22 cellular contexts compared by ENCODE assay signal in the genomic region with DNA sequence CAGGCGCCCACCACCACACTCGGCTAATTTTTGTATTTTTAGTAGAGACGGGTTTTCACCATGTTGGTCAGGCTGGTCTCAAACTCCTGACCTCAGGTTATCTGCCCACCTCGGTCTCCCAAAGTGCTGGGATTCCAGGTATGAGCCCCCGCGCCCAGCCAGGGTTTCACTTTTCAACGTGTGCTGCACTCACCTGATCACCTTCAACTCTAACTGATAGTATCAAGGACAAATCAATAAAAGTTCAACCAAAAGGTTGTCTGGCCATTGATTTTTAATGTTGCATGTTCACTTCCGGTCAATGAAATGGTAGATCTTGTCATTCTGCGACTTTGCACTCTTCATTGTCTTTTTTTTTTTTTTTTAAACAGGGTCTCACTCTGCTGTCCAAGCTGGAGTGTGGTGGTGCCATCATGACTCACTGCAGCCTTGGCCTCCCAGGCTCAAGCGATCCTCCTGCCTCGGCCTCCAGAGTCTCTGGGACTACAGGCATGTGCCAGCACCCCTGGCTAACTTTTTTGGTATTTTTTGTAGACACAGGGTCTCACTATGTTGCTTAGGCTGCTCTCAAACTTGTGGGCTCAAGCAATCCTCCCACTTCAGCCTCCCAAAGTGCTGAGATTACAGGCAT. TPM values are rescaled to one million over a fixed set of nuclear protein-coding genes. Genes with fewer than 3 reads are reported as not detected.
DNase-seq lines count a peak whose midpoint lies in the region; ATAC-seq, FAIRE-seq and TF ChIP-seq lines count a peak whose summit lies in the region.
"Had no signal": no experiment of that assay in that cellular context is flagged by ENCODE, and none has a peak within 500 bp of the region (broad histone marks: within the 10 kb centered on the region; RNA-seq: fewer than 3 reads in every experiment).

No MANE protein-coding gene starts in this region.

- no peaks in the 10 kb centered on the region for H3K4me1 ChIP-seq in H9 (ENCODE audit: insufficient read depth, low read length)
- H3K4me1 ChIP-seq in K562 (replicated peaks in 1 of 2; ENCODE audit: control insufficient read depth in 2 of 2, insufficient read depth in 2 of 2, low read length in 2 of 2) = no peaks in the 10 kb centered on the region; a peak in 1 of 5 replicates
- peaks cover 0 to 41% (median 14%) of the 10 kb centered on the region in 4 donors for H3K4me1 ChIP-seq in right lobe of liver

- no peak for TF ChIP-seq RAD21 in K562 (CRISPR knock-in tag; conservative IDR thresholded peaks at IDR 0.05 in 1 of 2, IDR thresholded peaks at IDR 0.05 in 1 of 2)

- intact Hi-C loops in K562 (cut with micrococcal nuclease) (no loop called here), right lobe of liver (cut with DNase I) (no loop called here), left cardiac atrium (cut with DNase I) (no loop called here)

- no CpG with 5 or more reads among the region's 11 CpGs for WGBS in H9 (ENCODE audit: extremely low coverage, insufficient read length, low lambda C conversion rate)
- WGBS in K562 (ENCODE audit: insufficient coverage, low coverage, missing lambda C conversion rate) = 52% methylated on average over 9 of the region's 11 CpGs
- 50% methylated on average over 10 of the region's 11 CpGs for WGBS in right lobe of liver (ENCODE audit: insufficient coverage, low coverage, low lambda C conversion rate, missing lambda C conversion rate)

- no peaks in the 10 kb centered on the region for H3K4me1 Mint-ChIP-seq in H9
- H3K4me1 Mint-ChIP-seq: CD14-positive monocyte had no signal

- CTCF ChIA-PET in K562 (lab: Yijun Ruan, JAX; ENCODE audit: low intra/inter-chr PET ratio) = no interaction called here

- no peak overlapping the region for H4K5ac ChIP-seq in H9 (ENCODE audit: insufficient read length, low read depth, low read length)

- no peak overlapping the region for H3K56ac ChIP-seq in H9 (ENCODE audit: insufficient read length, low read depth, low read length)

- H2BK12ac ChIP-seq in H9 (ENCODE audit: insufficient read length, low read depth, low read length) = no peak overlapping the region

- H3K18ac ChIP-seq in H9 (ENCODE audit: insufficient read length, low read depth, low read length) = no peak overlapping the region

- TF ChIP-seq POLR2A in K562 (conservative IDR thresholded peaks at IDR 0.05) (no peak), right lobe of liver (IDR thresholded peaks at IDR 0.05) (no peak)

- no peak overlapping the region for H4K91ac ChIP-seq in H9 (ENCODE audit: insufficient read length, low read depth, low read length)

- in situ Hi-C loops in K562 (cut with MboI) = loop anchor here (10.0 to 25.0 kb wide), 2 partner anchors 508 to 656 kb away; partner anchors contain the start of gene PFDN4

- no peak overlapping the region for H3K23ac ChIP-seq in H9 (ENCODE audit: insufficient read length, low read depth, low read length)

- ATAC-seq in K562 = no peak
- peak; percentile 39 to 56 (median 45) for ATAC-seq in right lobe of liver
- ATAC-seq in left cardiac atrium = no peak
- no peak for ATAC-seq in HG03460 (IDR thresholded peaks at IDR 0.05; ENCODE audit: unreplicated experiment)
- ATAC-seq: HCT116 had no signal

- H3K4me2 ChIP-seq in H9 (ENCODE audit: insufficient read depth, insufficient read length, low read length) (no peak overlapping the region), K562 (ENCODE audit: insufficient read depth, low read length) (no peak overlapping the region)
- H3K4me2 ChIP-seq: A549 had no signal

- FAIRE-seq in K562 (lab: Jason Lieb, UNC) = no peak
- FAIRE-seq: A549, GM12892, GM18507, H54 had no signal

- H3K9me3 ChIP-seq in H9 (ENCODE audit: control insufficient read depth, low read depth, low read length) = no peaks in the 10 kb centered on the region
- no peaks in the 10 kb centered on the region for H3K9me3 ChIP-seq in K562 (replicated peaks; ENCODE audit: control insufficient read depth, insufficient read depth, low read depth, low read length)
- no peaks in the 10 kb centered on the region for H3K9me3 ChIP-seq in right lobe of liver
- H3K9me3 ChIP-seq: A549 had no signal

- H3K27me3 ChIP-seq in H9 (ENCODE audit: insufficient read depth, low read length) (no peaks in the 10 kb centered on the region), K562 (ENCODE audit: control insufficient read depth in 2 of 2, insufficient read depth in 2 of 2, low read length in 2 of 2) (no peaks in the 10 kb centered on the region), right lobe of liver (no peaks in the 10 kb centered on the region)

- no peak overlapping the region for H3T11ph ChIP-seq in H9 (ENCODE audit: low read length)

- H2BK20ac ChIP-seq in H9 (ENCODE audit: low read depth, low read length, poor library complexity, severe bottlenecking) = no peak overlapping the region

- peak overlapping the region in 2 of 3 experiments; percentile 24 to 27; a peak in 1 of 7 replicates for H3K27ac Mint-ChIP-seq in H9
- H3K27ac Mint-ChIP-seq: HFFc6 had no signal

- no peaks in the 10 kb centered on the region for H3K27me3 Mint-ChIP-seq in H9 (ENCODE audit: low read depth)
- H3K27me3 Mint-ChIP-seq: CD4-positive, alpha-beta memory T cell had no signal

- TF ChIP-seq EP300 in K562 (IDR thresholded peaks at IDR 0.05; ENCODE audit: low read length) = no peak

- H3K23me2 ChIP-seq in H9 (ENCODE audit: insufficient read length, low read depth, low read length, poor library complexity, severe bottlenecking) = no peaks in the 10 kb centered on the region

- no peaks in the 10 kb centered on the region for H3K79me1 ChIP-seq in H9 (ENCODE audit: insufficient read depth, low read depth, low read length, poor library complexity, severe bottlenecking)

- no TSS peak for BruUV-seq in K562 (replicated peaks; lab: Mats Ljungman, UMichigan)

- no peak overlapping the region for H2AFZ ChIP-seq in H9 (ENCODE audit: low read length)
- H2AFZ ChIP-seq in K562 (ENCODE audit: low read depth, low read length) = no peak overlapping the region
- H2AFZ ChIP-seq: GM23248 had no signal

- no peak overlapping the region for H2BK15ac ChIP-seq in H9 (ENCODE audit: low read depth, low read length)

- H3K27ac ChIP-seq in H9 (ENCODE audit: insufficient read length, low read depth, low read length) (no peak overlapping the region), K562 (ENCODE audit: extremely low read depth, low read depth, low read length) (no peak overlapping the region), right lobe of liver (peak overlapping the region in 2 of 3 donors; percentile 69 to 76)
- H3K27ac ChIP-seq: 22Rv1, A549, GM23248 had no signal

- no peak overlapping the region for H3K4me3 ChIP-seq in K562
- peak overlapping the region in 1 of 3 donors; percentile 21 for H3K4me3 ChIP-seq in right lobe of liver
- H3K4me3 ChIP-seq: A549, GM23248 had no signal

- no peak overlapping the region for H2BK120ac ChIP-seq in H9 (ENCODE audit: low read depth, low read length, poor library complexity, severe bottlenecking)

- H3K9me3 Mint-ChIP-seq in H9 = no peaks in the 10 kb centered on the region
- H3K9me3 Mint-ChIP-seq: CD4-positive, alpha-beta memory T cell; HFFc6 had no signal

- H3K9me1 ChIP-seq in K562 (ENCODE audit: control insufficient read depth, insufficient read depth, low read length) = no peaks in the 10 kb centered on the region

- H2AK5ac ChIP-seq in H9 (ENCODE audit: insufficient read length, low read length) = no peak overlapping the region

- no peaks in the 10 kb centered on the region for H4K20me1 ChIP-seq in H9 (ENCODE audit: control insufficient read depth, insufficient read depth, insufficient read length)
- H4K20me1 ChIP-seq in K562 (replicated peaks; ENCODE audit: control insufficient read depth, insufficient read depth, low read length) = no peaks in the 10 kb centered on the region

- H3K14ac ChIP-seq in H9 (ENCODE audit: insufficient read depth, low read length) = no peak overlapping the region

- no peak overlapping the region for H3K4ac ChIP-seq in H9 (ENCODE audit: low read depth, low read length)

- H3K36me3 ChIP-seq in K562 (ENCODE audit: control insufficient read depth, insufficient read depth, low read length) = no peaks in the 10 kb centered on the region
- H3K36me3 ChIP-seq in right lobe of liver = no peaks in the 10 kb centered on the region

- H4K8ac ChIP-seq in H9 (replicated peaks; ENCODE audit: insufficient read length, low read depth, low read length) = no peak overlapping the region

- H3K4me3 Mint-ChIP-seq in H9 = no peak overlapping the region
- H3K4me3 Mint-ChIP-seq: CD14-positive monocyte; CD4-positive, alpha-beta memory T cell; HFFc6 had no signal

- TF ChIP-seq CTCF in H9 (conservative IDR thresholded peaks at IDR 0.05) = no peak
- no peak for TF ChIP-seq CTCF in K562 (IDR thresholded peaks at IDR 0.05 in 2 of 3, conservative IDR thresholded peaks at IDR 0.05 in 1 of 3; ENCODE audit: insufficient read depth in 2 of 3, low read depth in 1 of 3, low read length in 3 of 3)
- no peak for TF ChIP-seq CTCF in right lobe of liver (IDR thresholded peaks at IDR 0.05)

- no peak overlapping the region for H3K9ac ChIP-seq in H9 (ENCODE audit: extremely low read depth, insufficient read length, low read length)
- no peak overlapping the region for H3K9ac ChIP-seq in K562 (ENCODE audit: insufficient read depth in 1 of 2, low read depth in 2 of 2, low read length in 2 of 2)
- H3K9ac ChIP-seq: GM23248 had no signal

- H3K79me2 ChIP-seq in H9 (ENCODE audit: insufficient read depth, low read length) (no peaks in the 10 kb centered on the region), K562 (ENCODE audit: control insufficient read depth, insufficient read depth, low read length) (no peaks in the 10 kb centered on the region)

- POLR2A ChIA-PET in K562 (lab: Yijun Ruan, JAX) = interaction anchor here (0.6 to 1.1 kb wide), 2 partner anchors 11 to 509 kb away, joined by 3 to 4 read pairs; no protein-coding TSS in a partner anchor

- peak; percentile 47 for DNase-seq in activated effector memory CD4-positive, alpha-beta T cell treated with anti-CD3 and anti-CD28 coated beads, Interleukin-2, amount 50 U/mL, for 16 hours
- DNase-seq in activated effector memory CD4-positive, alpha-beta T cell treated with Interleukin-2 at 50 U/mL for 16 hours = no peak
- DNase-seq in H9 (no peak), K562 (ENCODE audit: extremely low read depth in 1 of 4, low spot score in 3 of 4) (no peak), right lobe of liver (no peak), left cardiac atrium (no peak), NCI-H1436 treated with DMSO at 0.1 percent for 48 hours (lab: John Stamatoyannopoulos, UW) (no peak)
- DNase-seq: AML-193; CD4-positive, alpha-beta memory T cell; DMS153; DMS79; GDM1; GM23248; HFFc6 had no signal

- H2BK5ac ChIP-seq in H9 (ENCODE audit: insufficient read length, low read length) = no peak overlapping the region

- peaks cover 5 to 21% (median 10%) of the 10 kb centered on the region in 3 experiments; a peak in 6 of 7 replicates for H3K36me3 Mint-ChIP-seq in H9 (ENCODE audit: insufficient read depth in 1 of 3, low read depth in 3 of 3)

RNA-seq across cellular contexts. Expression of gene ZNF217, which starts 37.3 kb away (rescaled TPM):
- total RNA-seq in H9 (2021) = 79.2 and 82.8 TPM in 2 replicates
- total RNA-seq in K562 (2011; cell fraction: chromatin; rRNA removed; ENCODE audit: low replicate concordance) = 27.8 and 53.4 TPM in 2 replicates
- 21.3 and 24.7 TPM in 2 replicates for total RNA-seq in K562 (2011; cell fraction: nucleolus; rRNA removed)
- total RNA-seq in K562 (2011; cell fraction: nucleoplasm; rRNA removed) = 26.2 and 28.5 TPM in 2 replicates
- total RNA-seq in K562 (2014; rRNA removed) = 16.8 and 17.7 TPM in 2 replicates
- total RNA-seq in K562 (2014; rRNA removed; fragmentation: Illumina TruSeq; extraction: Trizol) = 23.4 and 25.0 TPM in 2 replicates
- total RNA-seq in K562 (2015; rRNA removed; fragmentation: Illumina TruSeq; extraction: Trizol) = 18.7 and 21.8 TPM in 2 replicates
- 39.7 and 41.8 TPM in 2 replicates for total RNA-seq in K562 (2021)
- 11.4 and 12.9 TPM in 2 replicates for polyA plus RNA-seq in K562 (2011; rRNA removed)
- 6.8 and 8.6 TPM in 2 replicates for polyA plus RNA-seq in K562 (2011; cell fraction: cytosol; rRNA removed)
- polyA plus RNA-seq in K562 (2011; cell fraction: nucleus; rRNA removed) = 19.8 and 24.3 TPM in 2 replicates
- 17.7 and 21.1 TPM in 2 replicates for polyA plus RNA-seq in K562 (2012)
- 19.3 and 26.7 TPM in 2 replicates for polyA plus RNA-seq in K562 (2014; fragmentation: Illumina TruSeq; extraction: Trizol)
- polyA plus RNA-seq in K562 (2014; fragmentation: Nextera tagmentation; extraction: Ambion mirVana) = 1 to 10 TPM; 3.0 to 7.1 TPM
- polyA plus RNA-seq in K562 (2014; rRNA removed) = 16.0 and 23.5 TPM in 2 replicates
- 36.2 and 44.6 TPM in 2 replicates for polyA minus RNA-seq in K562 (2011; rRNA and poly(A)+ RNA removed)
- 21.7 and 25.7 TPM in 2 replicates for polyA minus RNA-seq in K562 (2011; cell fraction: cytosol; rRNA and poly(A)+ RNA removed)
- polyA minus RNA-seq in K562 (2011; cell fraction: nucleus; rRNA and poly(A)+ RNA removed) = 19.7 and 29.4 TPM in 2 replicates
- total RNA-seq in right lobe of liver = 10 to 100 TPM; 11.3 to 27.1 (median 15.8) TPM
- 10 to 100 TPM; 12.6 to 15.8 TPM for total RNA-seq in left cardiac atrium

Comparison
In these comparisons a context has a peak if more than half of its experiments do, and no peak if none do; other contexts are left out.
1. H3K27ac ChIP-seq: peak in right lobe of liver (2 of 3); none in H9 (single experiment) and K562 (single experiment).
2. ATAC-seq: peak in right lobe of liver (4 of 4); none in K562 (single experiment), left cardiac atrium (0 of 2) and HG03460 (single experiment).